Comparison of ENCODE assay signal across 10 cellular contexts in genomic region chr22:23850136-23850611, GRCh38. TPM values are rescaled to one million over a fixed set of nuclear protein-coding genes. Genes with fewer than 3 reads are reported as not detected.
DNase-seq lines count a peak whose midpoint lies in the region; ATAC-seq, FAIRE-seq and TF ChIP-seq lines count a peak whose summit lies in the region.
"Had no signal": no experiment of that assay in that cellular context is flagged by ENCODE, and none has a peak within 500 bp of the region (broad histone marks: within the 10 kb centered on the region; RNA-seq: fewer than 3 reads in every experiment).

No MANE protein-coding gene starts in this region.

- no peaks in the 10 kb centered on the region for H3K9me3 Mint-ChIP-seq in IgD-negative memory B cell
- H3K9me3 Mint-ChIP-seq in nephron progenitor cell, result no peaks in the 10 kb centered on the region
- H3K9me3 Mint-ChIP-seq: H9 had no signal

- 9 to 14% methylated on average over 16 of the region's 16 CpGs for WGBS in pancreas, 2 donors

- ATAC-seq in GM18511 (IDR thresholded peaks at IDR 0.05; ENCODE audit: unreplicated experiment) (peak; percentile 68), GM21825 (IDR thresholded peaks at IDR 0.05; ENCODE audit: unreplicated experiment) (peak; percentile 48), pancreas (peak; percentile 64 to 79 (median 71))

- H3K27ac ChIP-seq in pancreas, result no peak overlapping the region
- H3K27ac ChIP-seq: coronary artery had no signal

- FAIRE-seq in pancreas (lab: Jason Lieb, UNC), result no peak

- H3K4me1 Mint-ChIP-seq in IgD-negative memory B cell (peaks cover 33 to 43% (median 41%) of the 10 kb centered on the region in 3 donors), nephron progenitor cell (peaks cover 35% of the 10 kb centered on the region)

- H3K27me3 Mint-ChIP-seq in IgD-negative memory B cell, result peaks cover 1% of the 10 kb centered on the region
- no peaks in the 10 kb centered on the region for H3K27me3 Mint-ChIP-seq in nephron progenitor cell (ENCODE audit: low read depth, poor library complexity)
- H3K27me3 Mint-ChIP-seq: activated naive CD8-positive, alpha-beta T cell had no signal

- no peaks in the 10 kb centered on the region for H3K9me3 ChIP-seq in pancreas

- H3K36me3 ChIP-seq in pancreas, result no peaks in the 10 kb centered on the region

- H3K27ac Mint-ChIP-seq in IgD-negative memory B cell, result peak overlapping the region in 1 of 3 donors; percentile 90
- no peak overlapping the region for H3K27ac Mint-ChIP-seq in nephron progenitor cell
- H3K27ac Mint-ChIP-seq: activated naive CD8-positive, alpha-beta T cell; H9 had no signal

- peak overlapping the region in 2 of 4 donors; percentile 18 to 34 for H3K4me3 ChIP-seq in pancreas

- H3K36me3 Mint-ChIP-seq in IgD-negative memory B cell (no peaks in the 10 kb centered on the region), nephron progenitor cell (ENCODE audit: low read depth) (no peaks in the 10 kb centered on the region)
- H3K36me3 Mint-ChIP-seq: activated naive CD8-positive, alpha-beta T cell had no signal

- H3K4me3 Mint-ChIP-seq in IgD-negative memory B cell (peak overlapping the region; percentile 48 to 91 (median 80)), nephron progenitor cell (no peak overlapping the region)
- H3K4me3 Mint-ChIP-seq: activated naive CD8-positive, alpha-beta T cell; H9 had no signal

- no peaks in the 10 kb centered on the region for H3K27me3 ChIP-seq in pancreas

- H3K4me1 ChIP-seq in pancreas, result peaks cover 0 to 5% (median 5%) of the 10 kb centered on the region in 3 donors

- intact Hi-C loops in pancreas (cut with DNase I), result no loop called here

- DNase-seq in pancreas, result peak in 4 of 6 donors; percentile 61 to 83 (median 66)
- no peak for DNase-seq in NOMO-1 treated with dmso at 0.1 percent for 144 hours (lab: John Stamatoyannopoulos, UW; ENCODE audit: unreplicated experiment)
- no peak for DNase-seq in nephron progenitor cell
- no peak for DNase-seq in Ammon's horn (ENCODE audit: low spot score)

- TF ChIP-seq CTCF in pancreas (IDR thresholded peaks at IDR 0.05) (no peak), nephron progenitor cell (IDR thresholded peaks at IDR 0.05) (no peak)

RNA-seq across cellular contexts. Expression of gene SLC2A11, which starts 7.5 kb away (rescaled TPM):
- polyA plus RNA-seq in IgD-negative memory B cell (20.7 TPM), pancreas (10 to 100 TPM; 19.2 to 21.9 TPM)
- total RNA-seq in pancreas, result 10 to 100 TPM; 10.3 to 20.2 (median 14.7) TPM

RNA-seq across cellular contexts. Expression of gene DERL3, which starts 11.4 kb away (rescaled TPM):
- polyA plus RNA-seq in IgD-negative memory B cell (49.4 TPM), pancreas (10 to 100 TPM; 19.7 to 26.3 TPM)
- 10 to 100 TPM; 13.0 to 26.5 (median 19.1) TPM for total RNA-seq in pancreas

RNA-seq across cellular contexts. Expression of gene MIF, which starts 44.0 kb away (rescaled TPM):
- polyA plus RNA-seq in IgD-negative memory B cell (1,216 TPM), pancreas (100 to 1,000 TPM; 353 to 476 TPM)
- 100 to 1,000 TPM; 128 to 269 (median 192) TPM for total RNA-seq in pancreas

Comparison
In these comparisons a context has a peak if more than half of its experiments do, and no peak if none do; other contexts are left out.
1. DNase-seq: peak in pancreas (4 of 6); none in NOMO-1 treated with dmso at 0.1 percent for 144 hours (single experiment), nephron progenitor cell (single experiment) and Ammon's horn (single experiment).
2. Peak in every context shown above with its lines, with median percentiles within 50 percentile points of each other: ATAC-seq.